10 cellular contexts compared by ENCODE assay signal in the genomic region with DNA sequence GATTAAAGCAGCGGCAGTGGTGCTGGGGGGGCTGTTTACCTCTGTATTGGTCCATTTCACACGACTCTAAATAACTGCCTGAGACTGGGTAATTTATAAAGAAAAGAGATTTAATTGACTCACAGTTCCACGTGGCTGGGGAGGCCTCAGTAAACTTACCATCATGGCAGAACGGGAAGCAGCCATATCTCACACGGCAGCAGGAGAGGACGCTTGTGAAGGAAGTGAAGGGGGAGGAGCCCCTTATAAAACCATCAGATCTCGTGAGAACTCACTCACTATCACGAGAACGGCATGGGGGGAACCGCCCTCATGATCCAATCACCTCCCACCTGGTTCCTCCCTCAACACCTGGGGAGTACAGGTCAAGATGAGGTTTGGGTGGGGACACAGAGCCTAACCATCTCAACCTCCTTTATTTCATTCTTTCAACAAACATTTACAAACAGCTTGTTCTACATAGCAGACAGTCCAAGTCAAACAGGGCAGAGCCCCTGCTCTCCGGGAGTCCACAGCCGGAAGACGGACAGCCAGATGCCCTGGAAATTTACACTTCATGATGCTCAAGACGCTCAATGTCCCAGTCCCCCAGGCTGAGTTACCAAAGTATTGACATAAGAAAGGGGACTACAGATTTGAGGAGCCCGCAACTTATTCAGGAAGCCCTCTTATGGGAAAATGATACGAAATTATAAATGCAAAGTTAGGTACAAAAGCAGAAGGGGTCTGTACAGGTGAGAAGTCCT. TPM values are rescaled to one million over a fixed set of nuclear protein-coding genes. Genes with fewer than 3 reads are reported as not detected.
DNase-seq lines count a peak whose midpoint lies in the region; FAIRE-seq and TF ChIP-seq lines count a peak whose summit lies in the region.
"Had no signal": no experiment of that assay in that cellular context is flagged by ENCODE, and none has a peak within 500 bp of the region (broad histone marks: within the 10 kb centered on the region; RNA-seq: fewer than 3 reads in every experiment).

No MANE protein-coding gene starts in this region.

- no peak overlapping the region for H3K27ac Mint-ChIP-seq in CD8-positive, alpha-beta memory T cell
- no peak overlapping the region for H3K27ac Mint-ChIP-seq in activated naive CD8-positive, alpha-beta T cell treated with anti-CD3 and anti-CD28 coated beads for 36 hours

- peak overlapping the region; percentile 18 for H3K27ac ChIP-seq in CD8-positive, alpha-beta memory T cell (ENCODE audit: low read depth, low read length)
- no peak overlapping the region for H3K27ac ChIP-seq in esophagus squamous epithelium
- H3K27ac ChIP-seq: cardiac muscle cell had no signal

- intact Hi-C loops in esophagus squamous epithelium (cut with DNase I): no loop called here

- no peaks in the 10 kb centered on the region for H3K4me1 ChIP-seq in CD8-positive, alpha-beta memory T cell (ENCODE audit: insufficient read depth, low read length)
- H3K4me1 ChIP-seq in esophagus squamous epithelium: peaks cover 0 to 5% (median 0%) of the 10 kb centered on the region in 3 donors

- no peaks in the 10 kb centered on the region for H3K9me3 ChIP-seq in CD8-positive, alpha-beta memory T cell (ENCODE audit: low read length)
- H3K9me3 ChIP-seq in esophagus squamous epithelium: no peaks in the 10 kb centered on the region

- no peaks in the 10 kb centered on the region for H3K36me3 ChIP-seq in CD8-positive, alpha-beta memory T cell (ENCODE audit: insufficient read depth, low read length)
- H3K36me3 ChIP-seq in esophagus squamous epithelium: no peaks in the 10 kb centered on the region
- H3K36me3 ChIP-seq: cardiac muscle cell had no signal

- TF ChIP-seq POLR2A in esophagus squamous epithelium (IDR thresholded peaks at IDR 0.05): no peak

- peak; percentile 65 for FAIRE-seq in GM18507 (lab: Jason Lieb, UNC)

- no peak for TF ChIP-seq CTCF in esophagus squamous epithelium (IDR thresholded peaks at IDR 0.05)

- no peak for DNase-seq in CD8-positive, alpha-beta memory T cell
- DNase-seq in GM18507 (ENCODE audit: extremely low spot score, insufficient read length, low read depth) (no peak), NCI-H748 (lab: John Stamatoyannopoulos, UW; ENCODE audit: unreplicated experiment) (peak; percentile 63), SKM-1 (lab: John Stamatoyannopoulos, UW; ENCODE audit: unreplicated experiment) (no peak), iPS-NIHi11 (ENCODE audit: low spot score) (no peak), esophagus squamous epithelium (lab: John Stamatoyannopoulos, UW) (no peak)
- peak; percentile 8 for DNase-seq in activated naive CD8-positive, alpha-beta T cell treated with anti-CD3 and anti-CD28 coated beads for 36 hours
- DNase-seq in activated CD8-positive, alpha-beta memory T cell treated with anti-CD3 and anti-CD28 coated beads, Interleukin-2, amount 50 U/mL, for 4 hours: no peak

- no peak overlapping the region for H3K4me3 ChIP-seq in CD8-positive, alpha-beta memory T cell (ENCODE audit: low read length)
- H3K4me3 ChIP-seq in esophagus squamous epithelium: no peak overlapping the region
- H3K4me3 ChIP-seq: cardiac muscle cell had no signal

- H3K4me3 Mint-ChIP-seq in CD8-positive, alpha-beta memory T cell: no peak overlapping the region
- peak overlapping the region; percentile 40 for H3K4me3 Mint-ChIP-seq in activated naive CD8-positive, alpha-beta T cell treated with anti-CD3 and anti-CD28 coated beads for 36 hours

- CTCF ChIA-PET in CD8-positive, alpha-beta memory T cell (lab: Charles Lee): interaction anchor here (1.0 to 1.3 kb wide), 6 partner anchors 10 to 80 kb away, joined by 3 to 5 read pairs (median 3); partner anchors contain the start of gene TOM1

- no peaks in the 10 kb centered on the region for H3K27me3 ChIP-seq in CD8-positive, alpha-beta memory T cell (ENCODE audit: insufficient read depth, low read length, poor library complexity, severe bottlenecking)
- peaks cover 0 to 64% (median 0%) of the 10 kb centered on the region in 4 donors for H3K27me3 ChIP-seq in esophagus squamous epithelium

- peaks cover 0 to 1% (median 0%) of the 10 kb centered on the region in 3 donors for H3K36me3 Mint-ChIP-seq in CD8-positive, alpha-beta memory T cell
- no peaks in the 10 kb centered on the region for H3K36me3 Mint-ChIP-seq in activated naive CD8-positive, alpha-beta T cell treated with anti-CD3 and anti-CD28 coated beads for 36 hours
- H3K36me3 Mint-ChIP-seq: naive thymus-derived CD4-positive, alpha-beta T cell had no signal

- 33 to 36% methylated on average over 16 of the region's 16 CpGs for WGBS in esophagus squamous epithelium, 2 donors

- H3K4me1 Mint-ChIP-seq in CD8-positive, alpha-beta memory T cell: peaks cover 5 to 17% (median 13%) of the 10 kb centered on the region in 3 donors
- H3K4me1 Mint-ChIP-seq in activated naive CD8-positive, alpha-beta T cell treated with anti-CD3 and anti-CD28 coated beads for 36 hours: peaks cover 6% of the 10 kb centered on the region

- peaks cover 9 to 54% of the 10 kb centered on the region in 2 donors for H3K27me3 Mint-ChIP-seq in CD8-positive, alpha-beta memory T cell
- H3K27me3 Mint-ChIP-seq in activated naive CD8-positive, alpha-beta T cell treated with anti-CD3 and anti-CD28 coated beads for 36 hours: peaks cover 30% of the 10 kb centered on the region

- peaks cover 0 to 5% (median 2%) of the 10 kb centered on the region in 5 donors for H3K9me3 Mint-ChIP-seq in CD8-positive, alpha-beta memory T cell
- no peaks in the 10 kb centered on the region for H3K9me3 Mint-ChIP-seq in activated naive CD8-positive, alpha-beta T cell treated with anti-CD3 and anti-CD28 coated beads for 36 hours

- POLR2A ChIA-PET in CD8-positive, alpha-beta memory T cell (lab: Charles Lee): no interaction called here

RNA-seq across cellular contexts. Expression of gene HMGXB4, which starts 26.3 kb away (rescaled TPM):
- total RNA-seq in CD8-positive, alpha-beta memory T cell: 10 to 100 TPM; 35.4 to 35.9 TPM
- polyA plus RNA-seq in CD8-positive, alpha-beta memory T cell: 13.7 TPM
- total RNA-seq in activated naive CD8-positive, alpha-beta T cell treated with anti-CD3 and anti-CD28 coated beads for 36 hours: 10 to 100 TPM; 37.2 to 37.5 TPM
- 10 to 100 TPM; 10.2 to 20.1 (median 13.5) TPM for total RNA-seq in esophagus squamous epithelium

Comparison
In these comparisons a context has a peak if more than half of its experiments do, and no peak if none do; other contexts are left out.
1. DNase-seq: peak in NCI-H748 (single experiment) and activated naive CD8-positive, alpha-beta T cell treated with anti-CD3 and anti-CD28 coated beads for 36 hours (single experiment); none in CD8-positive, alpha-beta memory T cell (0 of 5), GM18507 (single experiment), SKM-1 (single experiment), iPS-NIHi11 (single experiment), esophagus squamous epithelium (single experiment) and activated CD8-positive, alpha-beta memory T cell treated with anti-CD3 and anti-CD28 coated beads, Interleukin-2, amount 50 U/mL, for 4 hours (single experiment).